Comparison of ENCODE assay signal across 6 cellular contexts in genomic region chr6:135780326-135780725, GRCh38.
"Had no signal": no experiment of that assay in that cellular context is flagged by ENCODE, and none has a peak within 500 bp of the region (broad histone marks: within the 10 kb centered on the region; RNA-seq: fewer than 3 reads in every experiment).

No MANE protein-coding gene starts in this region.

- H3K36me3 Mint-ChIP-seq: IgD-negative memory B cell had no signal

- H3K4me3 Mint-ChIP-seq: IgD-negative memory B cell had no signal

- H3K9me3 Mint-ChIP-seq: IgD-negative memory B cell had no signal

- H3K27ac ChIP-seq: HL-60 had no signal

- H3K4me1 Mint-ChIP-seq: IgD-negative memory B cell had no signal

- DNase-seq: IMR-90, KBM-7, KG1 had no signal

- FAIRE-seq: HTR-8/SVneo had no signal

- H3K27ac Mint-ChIP-seq: IgD-negative memory B cell had no signal
